ENCODE assay signal across 8 cellular contexts in genomic region chr2:229800997-229801754, GRCh38.
DNase-seq lines count a peak whose midpoint lies in the region; ATAC-seq and TF ChIP-seq lines count a peak whose summit lies in the region.

No MANE protein-coding gene starts in this region.

- TF ChIP-seq POLR2A in heart left ventricle (IDR thresholded peaks at IDR 0.05) = no peak

- DNase-seq in AG09309 (ENCODE audit: low read depth) (no peak), KBM-7 (peak; percentile 79), heart left ventricle (peak in 4 of 5 donors; percentile 30 to 58 (median 40)), renal cortical epithelial cell (ENCODE audit: low read depth) (peak; percentile 65)
- peak; percentile 72 for DNase-seq in activated naive CD4-positive, alpha-beta T cell treated with anti-CD3 and anti-CD28 coated beads, Interleukin-2, amount 50 U/mL, for 16 hours

- in situ Hi-C loops in KBM-7 (cut with MboI; ENCODE audit: low pct_unique_long_range_greater_than_20kb, low sequenced_read_pairs) = no loop called here

- peak; percentile 84 for ATAC-seq in GM18868 (IDR thresholded peaks at IDR 0.05; ENCODE audit: unreplicated experiment)
- peak; percentile 88 for ATAC-seq in SK-N-SH treated with all-trans-retinoic acid at 6 μM for 48 hours
- peak in 3 of 4 donors; percentile 41 to 61 (median 56) for ATAC-seq in heart left ventricle
- ATAC-seq in HG02870 (IDR thresholded peaks at IDR 0.05; ENCODE audit: unreplicated experiment) = no peak

- no peaks in the 10 kb centered on the region for H3K27me3 ChIP-seq in heart left ventricle

- intact Hi-C loops in heart left ventricle (cut with DNase I) = loop anchor here in 9 of 10 donors (2.0 to 10.0 kb wide), 5 partner anchors 114 to 811 kb away; partner anchors contain the start of genes FBXO36 (in 5 of the 9) and TRIP12 (in 5 of the 9)

- no peaks in the 10 kb centered on the region for H3K9me3 ChIP-seq in heart left ventricle

- H3K27ac ChIP-seq in heart left ventricle = peak overlapping the region in 1 of 12 donors; percentile 7

- peaks cover 0 to 31% (median 12%) of the 10 kb centered on the region in 12 donors for H3K4me1 ChIP-seq in heart left ventricle

- TF ChIP-seq CTCF in AG09309 (IDR thresholded peaks at IDR 0.05; ENCODE audit: control insufficient read depth, insufficient read depth, low read depth, low read length, missing control alignments) (peak; percentile 70), heart left ventricle (IDR thresholded peaks at IDR 0.05) (peak; percentile 59 to 83 (median 75))

- H3K4me3 ChIP-seq in AG09309 (ENCODE audit: control insufficient read depth, low read depth, low read length) = no peak overlapping the region
- no peak overlapping the region for H3K4me3 ChIP-seq in heart left ventricle

- peaks cover 2 to 98% (median 92%) of the 10 kb centered on the region in 9 donors for H3K36me3 ChIP-seq in heart left ventricle

TF ChIP-seq in SK-N-SH treated with all-trans-retinoic acid at 6 μM for 48 hours, 23 proteins besides CTCF, POLR2A, EP300 and RAD21:
- no peak for TF ChIP-seq ESRRG (CRISPR knock-in tag; IDR thresholded peaks at IDR 0.05)
- TF ChIP-seq OSR1 (CRISPR knock-in tag; IDR thresholded peaks at IDR 0.05) = no peak
- no peak for TF ChIP-seq ZNF70 (CRISPR knock-in tag; IDR thresholded peaks at IDR 0.05)
- no peak for TF ChIP-seq GLIS3 (CRISPR knock-in tag; IDR thresholded peaks at IDR 0.05)
- TF ChIP-seq BACH2 (CRISPR knock-in tag; IDR thresholded peaks at IDR 0.05; ENCODE audit: borderline replicate concordance) = no peak
- no peak for TF ChIP-seq ISL1 (CRISPR knock-in tag; IDR thresholded peaks at IDR 0.05)
- TF ChIP-seq CSRNP3 (CRISPR knock-in tag; IDR thresholded peaks at IDR 0.05) = no peak
- TF ChIP-seq TCF4 (CRISPR knock-in tag; IDR thresholded peaks at IDR 0.05; ENCODE audit: borderline replicate concordance) = no peak
- TF ChIP-seq ZNF8 (CRISPR knock-in tag; IDR thresholded peaks at IDR 0.05) = no peak
- no peak for TF ChIP-seq RARB (CRISPR knock-in tag; IDR thresholded peaks at IDR 0.05)
